Comparison of ENCODE assay signal across 13 cellular contexts in the genomic region with DNA sequence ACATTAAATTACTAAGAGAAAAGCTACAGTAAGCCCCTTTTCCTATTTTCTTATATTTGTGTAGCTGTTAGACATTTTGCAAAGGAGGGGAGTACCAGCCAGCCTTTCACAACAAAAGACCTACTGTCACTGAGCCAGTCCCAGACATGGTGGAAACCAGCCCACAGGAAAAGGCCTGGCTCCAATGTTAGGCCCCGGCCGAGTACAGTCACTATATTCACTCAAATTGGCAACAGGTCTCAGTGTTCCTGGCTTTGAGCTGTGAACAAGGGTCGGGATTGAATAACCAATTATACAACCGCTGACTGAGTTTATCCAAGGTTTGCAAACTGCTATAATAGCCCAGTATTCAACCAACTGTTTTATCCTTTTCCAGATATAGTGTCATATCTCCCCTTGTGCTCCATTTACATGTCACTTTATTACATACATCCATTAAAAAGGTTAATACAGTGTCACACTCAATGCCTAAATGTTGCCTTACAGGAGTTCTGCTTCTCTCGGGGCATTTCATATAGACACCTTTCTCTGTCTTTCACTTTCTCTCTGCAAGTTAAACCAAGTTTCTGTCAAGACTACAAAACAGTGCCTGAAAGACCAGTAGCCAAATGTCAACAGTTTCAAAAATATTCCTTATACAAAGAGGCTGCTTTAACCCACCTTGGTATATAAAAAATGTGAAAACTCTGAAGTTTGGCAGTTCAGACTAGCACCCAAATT.
DNase-seq lines count a peak whose midpoint lies in the region; ATAC-seq, FAIRE-seq and TF ChIP-seq lines count a peak whose summit lies in the region.
"Had no signal": no experiment of that assay in that cellular context is flagged by ENCODE, and none has a peak within 500 bp of the region (broad histone marks: within the 10 kb centered on the region; RNA-seq: fewer than 3 reads in every experiment).

No MANE protein-coding gene starts in this region.

- no peaks in the 10 kb centered on the region for H3K4me1 ChIP-seq in HepG2 (ENCODE audit: insufficient read depth, low read length)

- POLR2A ChIA-PET in HepG2 (lab: Yijun Ruan, JAX) = interaction anchor here (0.8 kb wide), 1 partner anchor 665 kb away, joined by 3 read pairs; no protein-coding TSS in a partner anchor

- TF ChIP-seq CTCF in dorsolateral prefrontal cortex (IDR thresholded peaks at IDR 0.05 in 54 of 56, conservative IDR thresholded peaks at IDR 0.05 in 2 of 56; ENCODE audit: low read depth in 1 of 56, partially characterized antibody in 56 of 56) = peak in 1 of 56 donors; percentile 8
- TF ChIP-seq CTCF in HepG2 (CRISPR knock-in tag; IDR thresholded peaks at IDR 0.05) = no peak

- intact Hi-C loops in dorsolateral prefrontal cortex (cut with DNase I) (loop anchor here in 1 of 2 donors (10.0 kb wide), 1 partner anchor 1913 kb away; no protein-coding TSS in a partner anchor), HepG2 (cut with micrococcal nuclease; ENCODE audit: unreplicated experiment) (no loop called here)

- 97% methylated on average over 5 of the region's 5 CpGs for WGBS in HepG2 (ENCODE audit: low lambda C conversion rate)

- H3K4me3 ChIP-seq in dorsolateral prefrontal cortex (peak overlapping the region in 16 of 59 donors; percentile 1 to 45 (median 13)), HepG2 (replicated peaks in 1 of 3; ENCODE audit: insufficient read depth in 1 of 3, low read depth in 2 of 3, low read length in 3 of 3) (no peak overlapping the region)

- no peaks in the 10 kb centered on the region for H3K9me3 ChIP-seq in HepG2 (ENCODE audit: low read length)

- TF ChIP-seq RAD21 in HepG2 (CRISPR knock-in tag; IDR thresholded peaks at IDR 0.05) = no peak

- TF ChIP-seq EP300 in HepG2 (IDR thresholded peaks at IDR 0.05; ENCODE audit: low read depth in 2 of 2, low read length in 2 of 2) = no peak
- no peak for TF ChIP-seq EP300 in HepG2 (CRISPR knock-in tag; IDR thresholded peaks at IDR 0.05; ENCODE audit: borderline replicate concordance)

- H3K4me1 Mint-ChIP-seq in activated T-helper 17 cell treated with anti-CD3 and anti-CD28 coated beads, Interleukin-2, amount 50 U/mL, for 72 hours = no peaks in the 10 kb centered on the region
- H3K4me1 Mint-ChIP-seq: activated naive CD8-positive, alpha-beta T cell treated with anti-CD3 and anti-CD28 coated beads, Interleukin-2, amount 50 U/mL, for 24 hours; CD8-positive, alpha-beta memory T cell; naive thymus-derived CD8-positive, alpha-beta T cell had no signal

- DNase-seq in NCI-H2196 (lab: John Stamatoyannopoulos, UW; ENCODE audit: unreplicated experiment) (peak; percentile 78), dorsolateral prefrontal cortex (peak; percentile 23 to 87 (median 72)), HepG2 (ENCODE audit: low spot score) (peak; percentile 4)
- no peak for DNase-seq in stimulated activated CD4-positive, alpha-beta T cell treated with anti-CD3 and anti-CD28 coated beads, Interleukin-4, amount 100 ng/mL, for 24 hours
- DNase-seq: activated naive CD8-positive, alpha-beta T cell treated with anti-CD3 and anti-CD28 coated beads, Interleukin-2, amount 50 U/mL, for 24 hours; CD8-positive, alpha-beta memory T cell; naive thymus-derived CD8-positive, alpha-beta T cell; NCI-H1436 treated with DMSO at 0.1 percent for 48 hours had no signal

- no peak overlapping the region for H3K27ac Mint-ChIP-seq in activated T-helper 17 cell treated with anti-CD3 and anti-CD28 coated beads, Interleukin-2, amount 50 U/mL, for 72 hours
- H3K27ac Mint-ChIP-seq: activated naive CD8-positive, alpha-beta T cell treated with anti-CD3 and anti-CD28 coated beads, Interleukin-2, amount 50 U/mL, for 24 hours; CD8-positive, alpha-beta memory T cell; naive thymus-derived CD8-positive, alpha-beta T cell had no signal

- H3K36me3 Mint-ChIP-seq in activated T-helper 17 cell treated with anti-CD3 and anti-CD28 coated beads, Interleukin-2, amount 50 U/mL, for 72 hours (ENCODE audit: low read depth) = no peaks in the 10 kb centered on the region
- H3K36me3 Mint-ChIP-seq: CD8-positive, alpha-beta memory T cell; naive thymus-derived CD8-positive, alpha-beta T cell had no signal

- H3K27me3 ChIP-seq in dorsolateral prefrontal cortex (no peaks in the 10 kb centered on the region), HepG2 (ENCODE audit: control insufficient read depth in 1 of 2, insufficient read depth in 2 of 2, low read length in 2 of 2) (no peaks in the 10 kb centered on the region)

- no peaks in the 10 kb centered on the region for H3K9me3 Mint-ChIP-seq in activated T-helper 17 cell treated with anti-CD3 and anti-CD28 coated beads, Interleukin-2, amount 50 U/mL, for 72 hours

- no TSS peak for BruUV-seq in HepG2 (replicated peaks; lab: Mats Ljungman, UMichigan)

- H2AFZ ChIP-seq in HepG2 (ENCODE audit: low read length) = no peak overlapping the region

- 0 out of 5 replicates have a peak, but pooled peaks cover 0 to 7% of the 10 kb centered on the region in 2 experiments for H3K36me3 ChIP-seq in HepG2 (replicated peaks in 1 of 2; ENCODE audit: control insufficient read depth in 1 of 2, insufficient read depth in 2 of 2, low read length in 2 of 2)

- in situ Hi-C loops in HepG2 (cut with HindIII; ENCODE audit: extremely low pct_ligation_motif_present, low pct_unique_long_range_greater_than_20kb) = no loop called here

- H3K4me2 ChIP-seq in HepG2 (ENCODE audit: low read depth, low read length) = no peak overlapping the region

- H3K27ac ChIP-seq in dorsolateral prefrontal cortex (peak overlapping the region in 27 of 59 donors; percentile 2 to 81 (median 31)), HepG2 (ENCODE audit: extremely low read length, insufficient read depth, low read length) (no peak overlapping the region), temporal lobe (ENCODE audit: low read depth, low read length) (peak overlapping the region; percentile 1)

- H3K4me3 Mint-ChIP-seq in activated T-helper 17 cell treated with anti-CD3 and anti-CD28 coated beads, Interleukin-2, amount 50 U/mL, for 72 hours = no peak overlapping the region
- H3K4me3 Mint-ChIP-seq: activated naive CD8-positive, alpha-beta T cell treated with anti-CD3 and anti-CD28 coated beads, Interleukin-2, amount 50 U/mL, for 24 hours; CD8-positive, alpha-beta memory T cell; naive thymus-derived CD8-positive, alpha-beta T cell had no signal

- H3K9ac ChIP-seq in HepG2 (ENCODE audit: insufficient read depth, low read depth, low read length) = no peak overlapping the region

- no peak for TF ChIP-seq POLR2A in HepG2 (IDR thresholded peaks at IDR 0.05; ENCODE audit: insufficient read depth in 1 of 2, low read depth in 2 of 2, low read length in 2 of 2)

- ATAC-seq in HepG2 = peak; percentile 49; the same call in 1 of the 3 replicates
- ATAC-seq in HG02610 (IDR thresholded peaks at IDR 0.05; ENCODE audit: unreplicated experiment) = no peak
- ATAC-seq in HG03442 (IDR thresholded peaks at IDR 0.05; ENCODE audit: unreplicated experiment) = no peak
- no peak for ATAC-seq in activated T-helper 17 cell treated with anti-CD3 and anti-CD28 coated beads, Interleukin-2, amount 50 U/mL, for 72 hours (replicated peaks)
- ATAC-seq: activated naive CD8-positive, alpha-beta T cell treated with anti-CD3 and anti-CD28 coated beads, Interleukin-2, amount 50 U/mL, for 24 hours; naive thymus-derived CD8-positive, alpha-beta T cell; Panc1 had no signal

- no peaks in the 10 kb centered on the region for H3K27me3 Mint-ChIP-seq in activated T-helper 17 cell treated with anti-CD3 and anti-CD28 coated beads, Interleukin-2, amount 50 U/mL, for 72 hours
- H3K27me3 Mint-ChIP-seq: activated naive CD8-positive, alpha-beta T cell treated with anti-CD3 and anti-CD28 coated beads, Interleukin-2, amount 50 U/mL, for 24 hours; CD8-positive, alpha-beta memory T cell; naive thymus-derived CD8-positive, alpha-beta T cell had no signal

- no peak for FAIRE-seq in HepG2 (lab: Jason Lieb, UNC)

- CTCF ChIA-PET in HepG2 (lab: Yijun Ruan, JAX; ENCODE audit: low intra/inter-chr PET ratio, low total read pairs) = no interaction called here

- H3K79me2 ChIP-seq in HepG2 (ENCODE audit: insufficient read depth, low read length) = no peaks in the 10 kb centered on the region

- H4K20me1 ChIP-seq in HepG2 (ENCODE audit: insufficient read depth, low read length) = no peaks in the 10 kb centered on the region

TF ChIP-seq in HepG2, 621 proteins besides CTCF, POLR2A, EP300 and RAD21 (continues in another document):
- TF ChIP-seq AHR (CRISPR knock-in tag; IDR thresholded peaks at IDR 0.05) (no peak), REL (CRISPR knock-in tag; conservative IDR thresholded peaks at IDR 0.05) (no peak), ZBTB3 (CRISPR knock-in tag; IDR thresholded peaks at IDR 0.05; ENCODE audit: borderline replicate concordance, low read depth) (no peak), HOXA9 (CRISPR knock-in tag; IDR thresholded peaks at IDR 0.05; ENCODE audit: borderline replicate concordance) (no peak), ZC3H13 (CRISPR knock-in tag; IDR thresholded peaks at IDR 0.05) (no peak), ZNF382 (CRISPR knock-in tag; IDR thresholded peaks at IDR 0.05; ENCODE audit: borderline replicate concordance) (no peak), SP5 (CRISPR knock-in tag; IDR thresholded peaks at IDR 0.05; ENCODE audit: borderline replicate concordance, low read depth) (no peak), ZNF737 (CRISPR knock-in tag; IDR thresholded peaks at IDR 0.05; ENCODE audit: borderline replicate concordance) (no peak)
- TF ChIP-seq, protein P1, sequence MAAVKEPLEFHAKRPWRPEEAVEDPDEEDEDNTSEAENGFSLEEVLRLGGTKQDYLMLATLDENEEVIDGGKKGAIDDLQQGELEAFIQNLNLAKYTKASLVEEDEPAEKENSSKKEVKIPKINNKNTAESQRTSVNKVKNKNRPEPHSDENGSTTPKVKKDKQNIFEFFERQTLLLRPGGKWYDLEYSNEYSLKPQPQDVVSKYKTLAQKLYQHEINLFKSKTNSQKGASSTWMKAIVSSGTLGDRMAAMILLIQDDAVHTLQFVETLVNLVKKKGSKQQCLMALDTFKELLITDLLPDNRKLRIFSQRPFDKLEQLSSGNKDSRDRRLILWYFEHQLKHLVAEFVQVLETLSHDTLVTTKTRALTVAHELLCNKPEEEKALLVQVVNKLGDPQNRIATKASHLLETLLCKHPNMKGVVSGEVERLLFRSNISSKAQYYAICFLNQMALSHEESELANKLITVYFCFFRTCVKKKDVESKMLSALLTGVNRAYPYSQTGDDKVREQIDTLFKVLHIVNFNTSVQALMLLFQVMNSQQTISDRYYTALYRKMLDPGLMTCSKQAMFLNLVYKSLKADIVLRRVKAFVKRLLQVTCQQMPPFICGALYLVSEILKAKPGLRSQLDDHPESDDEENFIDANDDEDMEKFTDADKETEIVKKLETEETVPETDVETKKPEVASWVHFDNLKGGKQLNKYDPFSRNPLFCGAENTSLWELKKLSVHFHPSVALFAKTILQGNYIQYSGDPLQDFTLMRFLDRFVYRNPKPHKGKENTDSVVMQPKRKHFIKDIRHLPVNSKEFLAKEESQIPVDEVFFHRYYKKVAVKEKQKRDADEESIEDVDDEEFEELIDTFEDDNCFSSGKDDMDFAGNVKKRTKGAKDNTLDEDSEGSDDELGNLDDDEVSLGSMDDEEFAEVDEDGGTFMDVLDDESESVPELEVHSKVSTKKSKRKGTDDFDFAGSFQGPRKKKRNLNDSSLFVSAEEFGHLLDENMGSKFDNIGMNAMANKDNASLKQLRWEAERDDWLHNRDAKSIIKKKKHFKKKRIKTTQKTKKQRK (IDR thresholded peaks at IDR 0.05; ENCODE audit: low read length) = no peak
